Comparison of ENCODE assay signal across 13 cellular contexts in genomic region chrX:13086076-13086475, GRCh38.
DNase-seq lines count a peak whose midpoint lies in the region; ATAC-seq and TF ChIP-seq lines count a peak whose summit lies in the region.
"Had no signal": no experiment of that assay in that cellular context is flagged by ENCODE, and none has a peak within 500 bp of the region (broad histone marks: within the 10 kb centered on the region; RNA-seq: fewer than 3 reads in every experiment).

No MANE protein-coding gene starts in this region.

- no peak for TF ChIP-seq CTCF in OCI-LY1 (IDR thresholded peaks at IDR 0.05; ENCODE audit: low read length)

- H3K4me3 ChIP-seq in OCI-LY1 (ENCODE audit: low read depth, low read length, poor library complexity, severe bottlenecking): peak overlapping the region; percentile 62
- H3K4me3 ChIP-seq: body of pancreas, prostate gland had no signal

- H3F3A ChIP-seq in OCI-LY1 (ENCODE audit: insufficient read depth, low read length): no peaks in the 10 kb centered on the region

- H3K27ac ChIP-seq in OCI-LY1 (ENCODE audit: low read depth, low read length, poor library complexity, severe bottlenecking): peak overlapping the region; percentile 99
- H3K27ac ChIP-seq: body of pancreas, prostate gland had no signal

- peaks cover 100% of the 10 kb centered on the region for H3K4me1 ChIP-seq in OCI-LY1 (ENCODE audit: insufficient read depth, low read length, severe bottlenecking)
- H3K4me1 ChIP-seq: prostate gland had no signal

- H3K4me3 Mint-ChIP-seq in activated T-cell treated with anti-CD3 and anti-CD28 coated beads, Interleukin-2, amount 50 U/mL, for 24 hours: peak overlapping the region; percentile 64
- H3K4me3 Mint-ChIP-seq in activated naive CD8-positive, alpha-beta T cell treated with anti-CD3 and anti-CD28 coated beads, Interleukin-2, amount 50 U/mL, for 24 hours: peak overlapping the region; percentile 80
- peak overlapping the region; percentile 53 to 65 for H3K4me3 Mint-ChIP-seq in stimulated activated naive B cell treated with anti-CD40 and anti-IgM and Interleukin-4, amounts not matched to agents 10 μg/mL and 1 μg/mL and 100 μg/mL, for 72 hours

- peaks cover 92% of the 10 kb centered on the region for H3K4me1 Mint-ChIP-seq in activated T-cell treated with anti-CD3 and anti-CD28 coated beads, Interleukin-2, amount 50 U/mL, for 24 hours (ENCODE audit: low read depth)
- peaks cover 93% of the 10 kb centered on the region for H3K4me1 Mint-ChIP-seq in activated naive CD8-positive, alpha-beta T cell treated with anti-CD3 and anti-CD28 coated beads, Interleukin-2, amount 50 U/mL, for 24 hours
- peaks cover 44 to 89% of the 10 kb centered on the region in 2 donors for H3K4me1 Mint-ChIP-seq in stimulated activated naive B cell treated with anti-CD40 and anti-IgM and Interleukin-4, amounts not matched to agents 10 μg/mL and 1 μg/mL and 100 μg/mL, for 72 hours

- no peaks in the 10 kb centered on the region for H3K27me3 ChIP-seq in OCI-LY1 (ENCODE audit: insufficient read depth, low read length)
- H3K27me3 ChIP-seq: body of pancreas had no signal

- H3K9me3 ChIP-seq in OCI-LY1 (ENCODE audit: low read length): no peaks in the 10 kb centered on the region
- H3K9me3 ChIP-seq: body of pancreas, prostate gland had no signal

- no peaks in the 10 kb centered on the region for H3K79me2 ChIP-seq in OCI-LY1 (ENCODE audit: insufficient read depth, low read length)

- peak overlapping the region; percentile 75 for H3K4me2 ChIP-seq in OCI-LY1 (ENCODE audit: low read length)

- H3K9ac ChIP-seq in OCI-LY1 (ENCODE audit: low read length): peak overlapping the region; percentile 81

- no peaks in the 10 kb centered on the region for H3K36me3 ChIP-seq in OCI-LY1 (ENCODE audit: insufficient read depth, low read length)
- H3K36me3 ChIP-seq: prostate gland had no signal

- DNase-seq in activated T-cell treated with anti-CD3 and anti-CD28 coated beads, Interleukin-2, amount 50 U/mL, for 24 hours: no peak
- no peak for DNase-seq in activated T-cell treated with anti-CD3 and anti-CD28 coated beads, Interleukin-2, amount 50 U/mL, for 48 hours
- no peak for DNase-seq in activated naive CD8-positive, alpha-beta T cell treated with anti-CD3 and anti-CD28 coated beads, Interleukin-2, amount 50 U/mL, for 24 hours
- DNase-seq in stimulated activated naive B cell treated with anti-CD40 and anti-IgM and Interleukin-4, amounts not matched to agents 10 μg/mL and 1 μg/mL and 100 μg/mL, for 72 hours: no peak
- DNase-seq in DMS153 treated with DMSO at 0.1 percent for 48 hours (lab: John Stamatoyannopoulos, UW; ENCODE audit: unreplicated experiment) (no peak), HPDE6-E6E7 (ENCODE audit: extremely low spot score) (no peak)
- no peak for DNase-seq in stimulated activated CD4-positive, alpha-beta T cell treated with anti-CD3 and anti-CD28 coated beads, Interleukin-4, amount 100 ng/mL, for 1 hour
- DNase-seq: body of pancreas, NCI-H1930, NCI-H524 treated with DMSO at 0.1 percent for 48 hours, SW 1271 had no signal

- H3K36me3 Mint-ChIP-seq in activated T-cell treated with anti-CD3 and anti-CD28 coated beads, Interleukin-2, amount 50 U/mL, for 24 hours (ENCODE audit: low read depth): no peaks in the 10 kb centered on the region
- H3K36me3 Mint-ChIP-seq in activated naive CD8-positive, alpha-beta T cell treated with anti-CD3 and anti-CD28 coated beads, Interleukin-2, amount 50 U/mL, for 24 hours (ENCODE audit: low read depth): no peaks in the 10 kb centered on the region
- peaks cover 2 to 10% of the 10 kb centered on the region in 2 donors for H3K36me3 Mint-ChIP-seq in stimulated activated naive B cell treated with anti-CD40 and anti-IgM and Interleukin-4, amounts not matched to agents 10 μg/mL and 1 μg/mL and 100 μg/mL, for 72 hours

- H3K27ac Mint-ChIP-seq in activated T-cell treated with anti-CD3 and anti-CD28 coated beads, Interleukin-2, amount 50 U/mL, for 24 hours: peak overlapping the region; percentile 97
- H3K27ac Mint-ChIP-seq in activated naive CD8-positive, alpha-beta T cell treated with anti-CD3 and anti-CD28 coated beads, Interleukin-2, amount 50 U/mL, for 24 hours: peak overlapping the region; percentile 98
- H3K27ac Mint-ChIP-seq in stimulated activated naive B cell treated with anti-CD40 and anti-IgM and Interleukin-4, amounts not matched to agents 10 μg/mL and 1 μg/mL and 100 μg/mL, for 72 hours: peak overlapping the region; percentile 76

- H4K20me1 ChIP-seq in OCI-LY1 (ENCODE audit: insufficient read depth, low read length): no peaks in the 10 kb centered on the region

- no peaks in the 10 kb centered on the region for H3K9me2 ChIP-seq in OCI-LY1 (ENCODE audit: low read depth, low read length)

- ATAC-seq in activated naive CD8-positive, alpha-beta T cell treated with anti-CD3 and anti-CD28 coated beads, Interleukin-2, amount 50 U/mL, for 24 hours: no peak
- ATAC-seq in stimulated activated naive B cell treated with anti-CD40 and anti-IgM and Interleukin-4, amounts not matched to agents 10 μg/mL and 1 μg/mL and 100 μg/mL, for 72 hours (replicated peaks): no peak
- ATAC-seq: body of pancreas had no signal

- H3K27me3 Mint-ChIP-seq in activated T-cell treated with anti-CD3 and anti-CD28 coated beads, Interleukin-2, amount 50 U/mL, for 24 hours: peaks cover 64% of the 10 kb centered on the region
- H3K27me3 Mint-ChIP-seq in activated naive CD8-positive, alpha-beta T cell treated with anti-CD3 and anti-CD28 coated beads, Interleukin-2, amount 50 U/mL, for 24 hours: no peaks in the 10 kb centered on the region
- H3K27me3 Mint-ChIP-seq in stimulated activated naive B cell treated with anti-CD40 and anti-IgM and Interleukin-4, amounts not matched to agents 10 μg/mL and 1 μg/mL and 100 μg/mL, for 72 hours: peaks cover 0 to 4% of the 10 kb centered on the region in 2 donors

- H2AFZ ChIP-seq in OCI-LY1 (ENCODE audit: low read length): no peak overlapping the region

- no peaks in the 10 kb centered on the region for H3K9me3 Mint-ChIP-seq in activated T-cell treated with anti-CD3 and anti-CD28 coated beads, Interleukin-2, amount 50 U/mL, for 24 hours
- no peaks in the 10 kb centered on the region for H3K9me3 Mint-ChIP-seq in activated naive CD8-positive, alpha-beta T cell treated with anti-CD3 and anti-CD28 coated beads, Interleukin-2, amount 50 U/mL, for 24 hours
- H3K9me3 Mint-ChIP-seq in stimulated activated naive B cell treated with anti-CD40 and anti-IgM and Interleukin-4, amounts not matched to agents 10 μg/mL and 1 μg/mL and 100 μg/mL, for 72 hours: no peaks in the 10 kb centered on the region
